In genomic region chr7:24964177-24964576, GRCh38 we compare ENCODE assay signal across 1 cellular context.
TF ChIP-seq lines count a peak whose summit lies in the region.

No MANE protein-coding gene starts in this region.

TF ChIP-seq in IMR-90, 13 proteins besides CTCF, POLR2A, EP300 and RAD21:
- TF ChIP-seq BHLHE40 (IDR thresholded peaks at IDR 0.05; ENCODE audit: low read depth, low read length), result no peak
- TF ChIP-seq FOS (IDR thresholded peaks at IDR 0.05; ENCODE audit: low read depth, low read length), result no peak
- TF ChIP-seq RCOR1 (IDR thresholded peaks at IDR 0.05; ENCODE audit: insufficient replicate concordance, low read length), result no peak
- TF ChIP-seq SMC3 (IDR thresholded peaks at IDR 0.05; ENCODE audit: low read depth, low read length), result no peak
- TF ChIP-seq ELK1 (IDR thresholded peaks at IDR 0.05; ENCODE audit: borderline replicate concordance, low read depth, low read length), result no peak
- TF ChIP-seq CEBPB (IDR thresholded peaks at IDR 0.05; ENCODE audit: low read depth, low read length), result no peak
TF ChIP-seq in IMR-90: peak in this region for 0.
